Comparison of ENCODE assay signal across 13 cellular contexts in the genomic region with DNA sequence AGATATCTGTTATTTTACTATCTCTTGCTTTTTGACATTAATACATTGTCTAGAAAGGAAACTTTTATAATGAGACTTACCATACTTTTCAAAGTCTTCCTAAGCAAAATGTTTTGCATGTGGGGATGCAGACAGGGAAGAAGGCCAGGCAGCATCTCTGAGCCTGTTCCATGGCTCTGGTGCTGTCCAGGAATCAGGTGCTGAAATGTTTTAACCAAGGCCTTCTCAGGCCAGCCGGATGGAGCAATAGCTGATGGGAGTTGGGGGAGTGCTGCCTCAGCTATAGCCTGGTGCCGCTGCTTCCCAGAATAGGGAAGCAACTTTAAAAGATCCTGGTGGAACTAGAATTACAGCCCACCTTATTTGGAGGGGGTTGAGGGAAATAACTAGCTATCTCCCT. TPM values are rescaled to one million over a fixed set of nuclear protein-coding genes. Genes with fewer than 3 reads are reported as not detected.
DNase-seq lines count a peak whose midpoint lies in the region; ATAC-seq, FAIRE-seq and TF ChIP-seq lines count a peak whose summit lies in the region.
"Had no signal": no experiment of that assay in that cellular context is flagged by ENCODE, and none has a peak within 500 bp of the region (broad histone marks: within the 10 kb centered on the region; RNA-seq: fewer than 3 reads in every experiment).

No MANE protein-coding gene starts in this region.

- POLR2A ChIA-PET in A549 (lab: Yijun Ruan, JAX), result no interaction called here

- H3K4me2 ChIP-seq in A549, result no peak overlapping the region

- FAIRE-seq in A549 (lab: Jason Lieb, UNC), result no peak

- H3K27ac ChIP-seq in A549, result no peak overlapping the region
- H3K27ac ChIP-seq: neutrophil, SK-N-MC had no signal

- TF ChIP-seq EP300 in A549 (IDR thresholded peaks at IDR 0.05), result no peak

- no peak overlapping the region for H3K4me3 ChIP-seq in A549
- no peak overlapping the region for H3K4me3 ChIP-seq in astrocyte of the cerebellum (ENCODE audit: low read depth, low read length)
- H3K4me3 ChIP-seq: SK-N-MC had no signal

- no peak for TF ChIP-seq RAD21 in A549 (conservative IDR thresholded peaks at IDR 0.05 in 1 of 2, IDR thresholded peaks at IDR 0.05 in 1 of 2)

- ATAC-seq in A549, result peak in 1 of 2 experiments; percentile 43; a peak in 1 of 6 replicates
- ATAC-seq in HG03565 (IDR thresholded peaks at IDR 0.05; ENCODE audit: unreplicated experiment), result no peak
- no peak for ATAC-seq in GM21526 (IDR thresholded peaks at IDR 0.05; ENCODE audit: low FRiP score, unreplicated experiment)
- no peak for ATAC-seq in stimulated activated naive CD8-positive, alpha-beta T cell treated with anti-CD3 and anti-CD28 coated beads, Interleukin-15, Interleukin-2, amounts not matched to agents 100 U/mL and 50 U/mL, for 24 hours

- in situ Hi-C loops in astrocyte of the cerebellum (cut with HindIII; ENCODE audit: low sequenced_read_pairs), result no loop called here

- CTCF ChIA-PET in A549 (lab: Yijun Ruan, JAX), result interaction anchor here (0.6 to 2.5 kb wide), 3 partner anchors 42 to 61 kb away, joined by 3 to 10 read pairs (median 3); no protein-coding TSS in a partner anchor

- no peaks in the 10 kb centered on the region for H3K4me1 ChIP-seq in A549

- peak; percentile 13 to 23 for DNase-seq in A549 (ENCODE audit: low read depth in 1 of 2, low spot score in 1 of 2)
- peak; percentile 11 for DNase-seq in HT1080 (ENCODE audit: low read depth)
- peak; percentile 6 for DNase-seq in astrocyte of the cerebellum (ENCODE audit: low read depth)
- peak; percentile 80 for DNase-seq in iPS-NIHi7 (ENCODE audit: extremely low spot score)
- DNase-seq in GM19238 (ENCODE audit: insufficient read length, low spot score), result no peak
- DNase-seq in stimulated activated naive CD8-positive, alpha-beta T cell treated with anti-CD3 and anti-CD28 coated beads, Interleukin-15, Interleukin-2, amounts not matched to agents 100 U/mL and 50 U/mL, for 24 hours, result no peak
- DNase-seq: AML-193; central memory CD4-positive, alpha-beta T cell; NCI-H2029 treated with DMSO at 0.1 percent for 48 hours had no signal

- no peak for TF ChIP-seq CTCF in A549 (IDR thresholded peaks at IDR 0.05)
- TF ChIP-seq CTCF in astrocyte of the cerebellum (IDR thresholded peaks at IDR 0.05; ENCODE audit: low read depth, low read length, missing control alignments), result no peak

- H3K9me3 ChIP-seq in A549, result no peaks in the 10 kb centered on the region
- H3K9me3 ChIP-seq: neutrophil had no signal

- 0% methylated on average over 2 of the region's 2 CpGs for WGBS in A549 (ENCODE audit: missing lambda C conversion rate)

- no peak for TF ChIP-seq POLR2A in A549 (IDR thresholded peaks at IDR 0.05; ENCODE audit: low read length)

TF ChIP-seq in A549, 52 proteins besides CTCF, POLR2A, EP300 and RAD21:
- TF ChIP-seq ESRRA (IDR thresholded peaks at IDR 0.05; ENCODE audit: borderline replicate concordance, low read length) (no peak), CBX8 (IDR thresholded peaks at IDR 0.05) (no peak), ZNF302 (CRISPR knock-in tag; IDR thresholded peaks at IDR 0.05) (no peak), KDM5A (IDR thresholded peaks at IDR 0.05) (no peak), RNF2 (IDR thresholded peaks at IDR 0.05; ENCODE audit: borderline replicate concordance, low read depth) (no peak), KDM1A (IDR thresholded peaks at IDR 0.05; ENCODE audit: low read depth) (no peak), HOXA7 (CRISPR knock-in tag; IDR thresholded peaks at IDR 0.05) (no peak), HOXB5 (CRISPR knock-in tag; IDR thresholded peaks at IDR 0.05) (no peak), TFCP2L1 (CRISPR knock-in tag; IDR thresholded peaks at IDR 0.05) (no peak), ZFP36 (IDR thresholded peaks at IDR 0.05; ENCODE audit: borderline replicate concordance, partially characterized antibody) (no peak), EHMT2 (IDR thresholded peaks at IDR 0.05; ENCODE audit: low read depth) (peak; percentile 90), CEBPB (IDR thresholded peaks at IDR 0.05) (no peak)
- TF ChIP-seq, protein P1, sequence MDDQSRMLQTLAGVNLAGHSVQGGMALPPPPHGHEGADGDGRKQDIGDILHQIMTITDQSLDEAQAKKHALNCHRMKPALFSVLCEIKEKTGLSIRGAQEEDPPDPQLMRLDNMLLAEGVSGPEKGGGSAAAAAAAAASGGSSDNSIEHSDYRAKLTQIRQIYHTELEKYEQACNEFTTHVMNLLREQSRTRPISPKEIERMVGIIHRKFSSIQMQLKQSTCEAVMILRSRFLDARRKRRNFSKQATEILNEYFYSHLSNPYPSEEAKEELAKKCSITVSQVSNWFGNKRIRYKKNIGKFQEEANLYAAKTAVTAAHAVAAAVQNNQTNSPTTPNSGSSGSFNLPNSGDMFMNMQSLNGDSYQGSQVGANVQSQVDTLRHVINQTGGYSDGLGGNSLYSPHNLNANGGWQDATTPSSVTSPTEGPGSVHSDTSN (IDR thresholded peaks at IDR 0.05), result no peak
- TF ChIP-seq, protein P2, sequence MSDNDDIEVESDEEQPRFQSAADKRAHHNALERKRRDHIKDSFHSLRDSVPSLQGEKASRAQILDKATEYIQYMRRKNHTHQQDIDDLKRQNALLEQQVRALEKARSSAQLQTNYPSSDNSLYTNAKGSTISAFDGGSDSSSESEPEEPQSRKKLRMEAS (IDR thresholded peaks at IDR 0.05), result no peak
- TF ChIP-seq, protein P3, sequence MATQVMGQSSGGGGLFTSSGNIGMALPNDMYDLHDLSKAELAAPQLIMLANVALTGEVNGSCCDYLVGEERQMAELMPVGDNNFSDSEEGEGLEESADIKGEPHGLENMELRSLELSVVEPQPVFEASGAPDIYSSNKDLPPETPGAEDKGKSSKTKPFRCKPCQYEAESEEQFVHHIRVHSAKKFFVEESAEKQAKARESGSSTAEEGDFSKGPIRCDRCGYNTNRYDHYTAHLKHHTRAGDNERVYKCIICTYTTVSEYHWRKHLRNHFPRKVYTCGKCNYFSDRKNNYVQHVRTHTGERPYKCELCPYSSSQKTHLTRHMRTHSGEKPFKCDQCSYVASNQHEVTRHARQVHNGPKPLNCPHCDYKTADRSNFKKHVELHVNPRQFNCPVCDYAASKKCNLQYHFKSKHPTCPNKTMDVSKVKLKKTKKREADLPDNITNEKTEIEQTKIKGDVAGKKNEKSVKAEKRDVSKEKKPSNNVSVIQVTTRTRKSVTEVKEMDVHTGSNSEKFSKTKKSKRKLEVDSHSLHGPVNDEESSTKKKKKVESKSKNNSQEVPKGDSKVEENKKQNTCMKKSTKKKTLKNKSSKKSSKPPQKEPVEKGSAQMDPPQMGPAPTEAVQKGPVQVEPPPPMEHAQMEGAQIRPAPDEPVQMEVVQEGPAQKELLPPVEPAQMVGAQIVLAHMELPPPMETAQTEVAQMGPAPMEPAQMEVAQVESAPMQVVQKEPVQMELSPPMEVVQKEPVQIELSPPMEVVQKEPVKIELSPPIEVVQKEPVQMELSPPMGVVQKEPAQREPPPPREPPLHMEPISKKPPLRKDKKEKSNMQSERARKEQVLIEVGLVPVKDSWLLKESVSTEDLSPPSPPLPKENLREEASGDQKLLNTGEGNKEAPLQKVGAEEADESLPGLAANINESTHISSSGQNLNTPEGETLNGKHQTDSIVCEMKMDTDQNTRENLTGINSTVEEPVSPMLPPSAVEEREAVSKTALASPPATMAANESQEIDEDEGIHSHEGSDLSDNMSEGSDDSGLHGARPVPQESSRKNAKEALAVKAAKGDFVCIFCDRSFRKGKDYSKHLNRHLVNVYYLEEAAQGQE (IDR thresholded peaks at IDR 0.05), result peak; percentile 95

RNA-seq across cellular contexts. Expression of a gene that starts 38.5 kb away (rescaled TPM):
- polyA plus RNA-seq in A549 (2011; rRNA removed) (0.32 and 0.36 TPM in 2 replicates), A549 (2017; fragmentation: RNase III; extraction: RNeasy Plus Mini Kit Qiagen cat#74134 plus additional on column Dnase treatment) (0.39 to 0.42 TPM (median 0.42 TPM) in 3 replicates)
- polyA plus RNA-seq in A549 (2012; cell fraction: cytosol; rRNA removed), result 0.56 and 0.82 TPM in 2 replicates
- polyA plus RNA-seq in A549 (2012; cell fraction: nucleus; rRNA removed), result 1.00 and 1.8 TPM in 2 replicates
- 0.10 and 0.54 TPM in 2 replicates for polyA minus RNA-seq in A549 (2011; rRNA and poly(A)+ RNA removed)
- not detected in 2 replicates for total RNA-seq in HT1080 (2014; rRNA removed; shearing (Covaris generic))
- polyA plus RNA-seq in HT1080 (2015; cell fraction: cytosol; rRNA removed), result not detected in 2 replicates
- polyA plus RNA-seq in HT1080 (2015; cell fraction: nucleus; rRNA removed), result not detected in 2 replicates

Comparison
In these comparisons a context has a peak if more than half of its experiments do, and no peak if none do; other contexts are left out.
1. DNase-seq: peak in A549 (2 of 2), HT1080 (single experiment), astrocyte of the cerebellum (single experiment) and iPS-NIHi7 (single experiment); none in GM19238 (single experiment) and stimulated activated naive CD8-positive, alpha-beta T cell treated with anti-CD3 and anti-CD28 coated beads, Interleukin-15, Interleukin-2, amounts not matched to agents 100 U/mL and 50 U/mL, for 24 hours (single experiment).